ENCODE assay signal across 1 cellular context in genomic region chr5:132475939-132476852, GRCh38.
A peak's percentile ranks its signal among the peaks of the same experiment; 100 is the strongest.
TF ChIP-seq lines count a peak whose summit lies in the region.

No MANE protein-coding gene starts in this region.

TF ChIP-seq in HepG2, 621 proteins besides CTCF, POLR2A, EP300 and RAD21 (continued from another document and continues in another):
- no peak for TF ChIP-seq CEBPZ (IDR thresholded peaks at IDR 0.05; ENCODE audit: low read length)
- peak; percentile 55; the same call in 1 of the 2 replicates for TF ChIP-seq SAP130 (CRISPR knock-in tag; IDR thresholded peaks at IDR 0.05; ENCODE audit: low read depth)
- TF ChIP-seq GRHL1 (CRISPR knock-in tag; conservative IDR thresholded peaks at IDR 0.05): no peak
- no peak for TF ChIP-seq ZBTB20 (CRISPR knock-in tag; IDR thresholded peaks at IDR 0.05; ENCODE audit: borderline replicate concordance, low read depth)
- TF ChIP-seq, protein P1, sequence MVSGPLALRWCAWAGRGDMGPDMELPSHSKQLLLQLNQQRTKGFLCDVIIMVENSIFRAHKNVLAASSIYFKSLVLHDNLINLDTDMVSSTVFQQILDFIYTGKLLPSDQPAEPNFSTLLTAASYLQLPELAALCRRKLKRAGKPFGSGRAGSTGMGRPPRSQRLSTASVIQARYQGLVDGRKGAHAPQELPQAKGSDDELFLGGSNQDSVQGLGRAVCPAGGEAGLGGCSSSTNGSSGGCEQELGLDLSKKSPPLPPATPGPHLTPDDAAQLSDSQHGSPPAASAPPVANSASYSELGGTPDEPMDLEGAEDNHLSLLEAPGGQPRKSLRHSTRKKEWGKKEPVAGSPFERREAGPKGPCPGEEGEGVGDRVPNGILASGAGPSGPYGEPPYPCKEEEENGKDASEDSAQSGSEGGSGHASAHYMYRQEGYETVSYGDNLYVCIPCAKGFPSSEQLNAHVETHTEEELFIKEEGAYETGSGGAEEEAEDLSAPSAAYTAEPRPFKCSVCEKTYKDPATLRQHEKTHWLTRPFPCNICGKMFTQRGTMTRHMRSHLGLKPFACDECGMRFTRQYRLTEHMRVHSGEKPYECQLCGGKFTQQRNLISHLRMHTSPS (CRISPR knock-in tag; IDR thresholded peaks at IDR 0.05; ENCODE audit: low read depth): peak; percentile 82; the same call in 1 of the 2 replicates
- peak; percentile 48; the same call in 1 of the 2 replicates for TF ChIP-seq KDM1A (CRISPR knock-in tag; IDR thresholded peaks at IDR 0.05)
- TF ChIP-seq, protein P2, sequence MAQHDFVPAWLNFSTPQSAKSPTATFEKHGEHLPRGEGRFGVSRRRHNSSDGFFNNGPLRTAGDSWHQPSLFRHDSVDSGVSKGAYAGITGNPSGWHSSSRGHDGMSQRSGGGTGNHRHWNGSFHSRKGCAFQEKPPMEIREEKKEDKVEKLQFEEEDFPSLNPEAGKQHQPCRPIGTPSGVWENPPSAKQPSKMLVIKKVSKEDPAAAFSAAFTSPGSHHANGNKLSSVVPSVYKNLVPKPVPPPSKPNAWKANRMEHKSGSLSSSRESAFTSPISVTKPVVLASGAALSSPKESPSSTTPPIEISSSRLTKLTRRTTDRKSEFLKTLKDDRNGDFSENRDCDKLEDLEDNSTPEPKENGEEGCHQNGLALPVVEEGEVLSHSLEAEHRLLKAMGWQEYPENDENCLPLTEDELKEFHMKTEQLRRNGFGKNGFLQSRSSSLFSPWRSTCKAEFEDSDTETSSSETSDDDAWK (CRISPR knock-in tag; IDR thresholded peaks at IDR 0.05): no peak
- TF ChIP-seq UBTF (CRISPR knock-in tag; IDR thresholded peaks at IDR 0.05): no peak
- TF ChIP-seq HOMEZ (CRISPR knock-in tag; IDR thresholded peaks at IDR 0.05; ENCODE audit: low read depth): 0 out of 2 replicates have a peak, but pooled peaks have one; percentile 12
- 0 out of 2 replicates have a peak, but pooled peaks have one; percentile 25 for TF ChIP-seq PHF21A (CRISPR knock-in tag; IDR thresholded peaks at IDR 0.05)
- TF ChIP-seq ZNF530 (CRISPR knock-in tag; IDR thresholded peaks at IDR 0.05; ENCODE audit: low read depth): no peak
- no peak for TF ChIP-seq HOXA3 (CRISPR knock-in tag; IDR thresholded peaks at IDR 0.05)
- no peak for TF ChIP-seq ELF3 (CRISPR knock-in tag; IDR thresholded peaks at IDR 0.05)
- TF ChIP-seq, protein P3, sequence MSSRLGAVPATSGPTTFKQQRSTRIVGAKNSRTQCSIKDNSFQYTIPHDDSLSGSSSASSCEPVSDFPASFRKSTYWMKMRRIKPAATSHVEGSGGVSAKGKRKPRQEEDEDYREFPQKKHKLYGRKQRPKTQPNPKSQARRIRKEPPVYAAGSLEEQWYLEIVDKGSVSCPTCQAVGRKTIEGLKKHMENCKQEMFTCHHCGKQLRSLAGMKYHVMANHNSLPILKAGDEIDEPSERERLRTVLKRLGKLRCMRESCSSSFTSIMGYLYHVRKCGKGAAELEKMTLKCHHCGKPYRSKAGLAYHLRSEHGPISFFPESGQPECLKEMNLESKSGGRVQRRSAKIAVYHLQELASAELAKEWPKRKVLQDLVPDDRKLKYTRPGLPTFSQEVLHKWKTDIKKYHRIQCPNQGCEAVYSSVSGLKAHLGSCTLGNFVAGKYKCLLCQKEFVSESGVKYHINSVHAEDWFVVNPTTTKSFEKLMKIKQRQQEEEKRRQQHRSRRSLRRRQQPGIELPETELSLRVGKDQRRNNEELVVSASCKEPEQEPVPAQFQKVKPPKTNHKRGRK (CRISPR knock-in tag; IDR thresholded peaks at IDR 0.05): no peak
- TF ChIP-seq ZNF839 (CRISPR knock-in tag; IDR thresholded peaks at IDR 0.05; ENCODE audit: borderline replicate concordance): no peak
- no peak for TF ChIP-seq ZNF746 (CRISPR knock-in tag; IDR thresholded peaks at IDR 0.05)
- TF ChIP-seq, protein P4, sequence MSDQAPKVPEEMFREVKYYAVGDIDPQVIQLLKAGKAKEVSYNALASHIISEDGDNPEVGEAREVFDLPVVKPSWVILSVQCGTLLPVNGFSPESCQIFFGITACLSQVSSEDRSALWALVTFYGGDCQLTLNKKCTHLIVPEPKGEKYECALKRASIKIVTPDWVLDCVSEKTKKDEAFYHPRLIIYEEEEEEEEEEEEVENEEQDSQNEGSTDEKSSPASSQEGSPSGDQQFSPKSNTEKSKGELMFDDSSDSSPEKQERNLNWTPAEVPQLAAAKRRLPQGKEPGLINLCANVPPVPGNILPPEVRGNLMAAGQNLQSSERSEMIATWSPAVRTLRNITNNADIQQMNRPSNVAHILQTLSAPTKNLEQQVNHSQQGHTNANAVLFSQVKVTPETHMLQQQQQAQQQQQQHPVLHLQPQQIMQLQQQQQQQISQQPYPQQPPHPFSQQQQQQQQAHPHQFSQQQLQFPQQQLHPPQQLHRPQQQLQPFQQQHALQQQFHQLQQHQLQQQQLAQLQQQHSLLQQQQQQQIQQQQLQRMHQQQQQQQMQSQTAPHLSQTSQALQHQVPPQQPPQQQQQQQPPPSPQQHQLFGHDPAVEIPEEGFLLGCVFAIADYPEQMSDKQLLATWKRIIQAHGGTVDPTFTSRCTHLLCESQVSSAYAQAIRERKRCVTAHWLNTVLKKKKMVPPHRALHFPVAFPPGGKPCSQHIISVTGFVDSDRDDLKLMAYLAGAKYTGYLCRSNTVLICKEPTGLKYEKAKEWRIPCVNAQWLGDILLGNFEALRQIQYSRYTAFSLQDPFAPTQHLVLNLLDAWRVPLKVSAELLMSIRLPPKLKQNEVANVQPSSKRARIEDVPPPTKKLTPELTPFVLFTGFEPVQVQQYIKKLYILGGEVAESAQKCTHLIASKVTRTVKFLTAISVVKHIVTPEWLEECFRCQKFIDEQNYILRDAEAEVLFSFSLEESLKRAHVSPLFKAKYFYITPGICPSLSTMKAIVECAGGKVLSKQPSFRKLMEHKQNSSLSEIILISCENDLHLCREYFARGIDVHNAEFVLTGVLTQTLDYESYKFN (CRISPR knock-in tag; conservative IDR thresholded peaks at IDR 0.05): peak; percentile 70
- TF ChIP-seq CC2D1A (CRISPR knock-in tag; IDR thresholded peaks at IDR 0.05): no peak
- TF ChIP-seq HMGXB3 (CRISPR knock-in tag; IDR thresholded peaks at IDR 0.05; ENCODE audit: borderline replicate concordance): no peak
- TF ChIP-seq RFX3 (CRISPR knock-in tag; IDR thresholded peaks at IDR 0.05): no peak
- TF ChIP-seq ZNF17 (CRISPR knock-in tag; IDR thresholded peaks at IDR 0.05): no peak
- no peak for TF ChIP-seq PHB2 (IDR thresholded peaks at IDR 0.05; ENCODE audit: partially characterized antibody)
- TF ChIP-seq ZZZ3 (CRISPR knock-in tag; IDR thresholded peaks at IDR 0.05; ENCODE audit: borderline replicate concordance): no peak
- no peak for TF ChIP-seq ZNF496 (CRISPR knock-in tag; IDR thresholded peaks at IDR 0.05; ENCODE audit: insufficient replicate concordance)
- no peak for TF ChIP-seq ZNF691 (CRISPR knock-in tag; IDR thresholded peaks at IDR 0.05; ENCODE audit: borderline replicate concordance, low read depth)
- TF ChIP-seq ZNF558 (CRISPR knock-in tag; IDR thresholded peaks at IDR 0.05; ENCODE audit: borderline replicate concordance): no peak
- peak; percentile 91 for TF ChIP-seq ZNF644 (CRISPR knock-in tag; IDR thresholded peaks at IDR 0.05; ENCODE audit: low read depth)
